8 cellular contexts compared by ENCODE assay signal in genomic region chr1:34866762-34867109, GRCh38. TPM values are rescaled to one million over a fixed set of nuclear protein-coding genes. Genes with fewer than 3 reads are reported as not detected.
DNase-seq lines count a peak whose midpoint lies in the region; ATAC-seq and TF ChIP-seq lines count a peak whose summit lies in the region.

No MANE protein-coding gene starts in this region.

- H3K4me3 ChIP-seq in SK-N-MC: peak overlapping the region; percentile 84
- H3K4me3 ChIP-seq in foreskin fibroblast (ENCODE audit: low read depth in 1 of 2, low read length in 2 of 2): peak overlapping the region; percentile 68 to 73
- H3K4me3 ChIP-seq in spleen: peak overlapping the region; percentile 50 to 88 (median 71)

- no peak overlapping the region for H3K9ac ChIP-seq in SK-N-MC (ENCODE audit: insufficient read length)

- H3K9me3 ChIP-seq in SK-N-MC (ENCODE audit: low read depth, low read length) (no peaks in the 10 kb centered on the region), spleen (no peaks in the 10 kb centered on the region)

- TF ChIP-seq CTCF in foreskin fibroblast (IDR thresholded peaks at IDR 0.05; ENCODE audit: low read depth, low read length): no peak
- TF ChIP-seq CTCF in spleen (IDR thresholded peaks at IDR 0.05 in 8 of 11, conservative IDR thresholded peaks at IDR 0.05 in 3 of 11): no peak

- peaks cover 0 to 6% (median 0%) of the 10 kb centered on the region in 7 donors for H3K27me3 ChIP-seq in spleen (replicated peaks in 1 of 7)

- H3K27ac ChIP-seq in SK-N-MC (no peak overlapping the region), spleen (peak overlapping the region; percentile 50 to 91 (median 88))

- intact Hi-C loops in spleen (cut with DNase I; ENCODE audit: low total_unique reads): no loop called here

- TF ChIP-seq POLR2A in spleen (IDR thresholded peaks at IDR 0.05): no peak

- DNase-seq in SK-N-MC (ENCODE audit: low read depth, low spot score): no peak
- no peak for DNase-seq in foreskin fibroblast
- no peak for DNase-seq in spleen
- DNase-seq in NCI-H345 treated with DMSO at 0.1 percent for 48 hours (lab: John Stamatoyannopoulos, UW; ENCODE audit: unreplicated experiment): no peak

- peaks cover 5 to 47% (median 20%) of the 10 kb centered on the region in 6 donors for H3K4me1 ChIP-seq in spleen

- WGBS in spleen, 5 donors: 18 to 28% (median 24%) methylated on average over 6 to 9 of the region's 9 CpGs

- ATAC-seq in GM19455 (IDR thresholded peaks at IDR 0.05; ENCODE audit: unreplicated experiment) (peak; percentile 16), GM21381 (IDR thresholded peaks at IDR 0.05; ENCODE audit: unreplicated experiment) (no peak), HG02571 (IDR thresholded peaks at IDR 0.05; ENCODE audit: unreplicated experiment) (no peak), HG03378 (IDR thresholded peaks at IDR 0.05; ENCODE audit: unreplicated experiment) (no peak)

- H3K36me3 ChIP-seq in SK-N-MC (ENCODE audit: insufficient read depth, low read length) (no peaks in the 10 kb centered on the region), spleen (no peaks in the 10 kb centered on the region)

RNA-seq across cellular contexts. Expression of gene SMIM12, which starts 7.2 kb away (rescaled TPM):
- 10 to 100 TPM; 26.9 to 39.6 (median 35.6) TPM for total RNA-seq in spleen
- 10 to 100 TPM; 15.3 to 31.7 (median 28.1) TPM for polyA plus RNA-seq in spleen
